21 cellular contexts compared by ENCODE assay signal in the genomic region with DNA sequence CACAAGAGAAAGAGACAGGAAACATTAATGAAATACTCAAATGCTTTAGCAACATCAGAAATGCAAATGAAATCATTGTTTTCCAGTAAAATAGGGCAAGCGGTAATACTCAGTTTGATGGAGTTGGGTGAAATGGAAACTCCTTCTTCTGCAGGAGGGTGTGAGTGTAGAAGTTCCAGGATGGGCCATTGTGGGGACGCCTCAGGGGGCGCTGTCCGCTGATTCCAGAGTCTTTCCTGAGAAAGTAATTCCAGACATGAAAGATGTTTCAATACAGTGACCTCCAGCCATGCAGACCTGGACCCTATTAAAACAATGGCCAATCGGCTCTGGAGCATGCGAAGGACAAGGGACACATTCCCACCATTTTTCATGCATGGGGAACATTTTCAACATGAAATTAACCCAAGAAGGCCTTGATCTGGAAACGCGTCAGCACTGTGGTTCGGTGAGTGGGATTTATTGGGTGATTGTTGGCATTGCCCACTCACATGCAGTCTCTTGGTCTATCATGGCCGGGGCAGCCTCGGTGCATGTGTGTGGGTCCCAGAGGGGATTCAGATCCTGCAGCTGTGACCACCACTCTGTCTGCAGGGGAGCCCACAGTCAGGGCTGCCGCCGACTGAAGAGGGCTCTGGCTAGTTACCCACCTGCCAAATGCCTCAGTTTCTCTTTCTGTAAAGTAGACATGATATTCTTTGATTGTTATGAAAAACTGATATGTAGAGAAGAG.
A peak's percentile ranks its signal among the peaks of the same experiment; 100 is the strongest.
DNase-seq lines count a peak whose midpoint lies in the region; ATAC-seq, FAIRE-seq and TF ChIP-seq lines count a peak whose summit lies in the region.
"Had no signal": no experiment of that assay in that cellular context is flagged by ENCODE, and none has a peak within 500 bp of the region (broad histone marks: within the 10 kb centered on the region; RNA-seq: fewer than 3 reads in every experiment).

No MANE protein-coding gene starts in this region.

- TF ChIP-seq POLR2A in HepG2 (IDR thresholded peaks at IDR 0.05; ENCODE audit: insufficient read depth in 1 of 2, low read depth in 2 of 2, low read length in 2 of 2), result no peak
- no peak for TF ChIP-seq POLR2A in right lobe of liver (IDR thresholded peaks at IDR 0.05)
- no peak for TF ChIP-seq POLR2A in vagina (IDR thresholded peaks at IDR 0.05)

- no peaks in the 10 kb centered on the region for H3K36me3 Mint-ChIP-seq in natural killer cell treated with Interleukin-12 subunit alpha and Interleukin-12 subunit beta and Interleukin-15 and Interleukin-18, amount 100 ng/mL, for 72 hours

- DNase-seq in HepG2 (ENCODE audit: low spot score) (no peak), right lobe of liver (no peak), PC-9 (no peak), islet precursor cell (peak; percentile 43), vagina (ENCODE audit: extremely low spot score in 2 of 2) (peak; percentile 42 to 49), NCI-H2227 treated with DMSO at 0.1 percent for 48 hours (lab: John Stamatoyannopoulos, UW) (no peak), NOMO-1 treated with DMSO at 0.1 percent for 48 hours (lab: John Stamatoyannopoulos, UW; ENCODE audit: unreplicated experiment) (no peak)
- DNase-seq in natural killer cell treated with Interleukin-12 subunit alpha and Interleukin-12 subunit beta and Interleukin-15 and Interleukin-18, amount 100 ng/mL, for 72 hours (ENCODE audit: low spot score), result no peak
- DNase-seq: GF-D8, KG1, NCI-H1048, NCI-H1436 treated with DMSO at 0.1 percent for 48 hours, NCI-H2029 treated with DMSO at 0.1 percent for 48 hours, NCI-H2171 treated with DMSO at 0.1 percent for 48 hours, NCI-H510A, NCI-H774 had no signal

- H3K9me2 ChIP-seq in PC-9 (ENCODE audit: insufficient read depth), result no peaks in the 10 kb centered on the region

- no peaks in the 10 kb centered on the region for H3K9me3 Mint-ChIP-seq in natural killer cell treated with Interleukin-12 subunit alpha and Interleukin-12 subunit beta and Interleukin-15 and Interleukin-18, amount 100 ng/mL, for 72 hours

- no peaks in the 10 kb centered on the region for H3K9me3 ChIP-seq in HepG2 (ENCODE audit: low read length)
- no peaks in the 10 kb centered on the region for H3K9me3 ChIP-seq in right lobe of liver
- H3K9me3 ChIP-seq in PC-9 (ENCODE audit: insufficient read depth, low read depth), result no peaks in the 10 kb centered on the region
- H3K9me3 ChIP-seq in vagina, result no peaks in the 10 kb centered on the region
- H3K9me3 ChIP-seq: A549, HAP-1 had no signal

- no peak overlapping the region for H2AFZ ChIP-seq in HepG2 (ENCODE audit: low read length)
- H2AFZ ChIP-seq in PC-9, result no peak overlapping the region

- H3F3A ChIP-seq in PC-9 (ENCODE audit: insufficient read depth, low read depth), result no peaks in the 10 kb centered on the region

- in situ Hi-C loops in HepG2 (cut with HindIII; ENCODE audit: extremely low pct_ligation_motif_present, low pct_unique_long_range_greater_than_20kb), result loop anchor here (5.0 to 10.0 kb wide), 2 partner anchors 250 to 348 kb away; no protein-coding TSS in a partner anchor

- CTCF ChIA-PET in HepG2 (lab: Yijun Ruan, JAX; ENCODE audit: low intra/inter-chr PET ratio, low total read pairs), result no interaction called here
- CTCF ChIA-PET in PC-9 (lab: Charles Lee), result no interaction called here

- H3K27me3 ChIP-seq in HepG2 (ENCODE audit: control insufficient read depth in 1 of 2, insufficient read depth in 2 of 2, low read length in 2 of 2), result peaks cover 4 to 34% of the 10 kb centered on the region in 2 experiments; a peak in 3 of 5 replicates
- no peaks in the 10 kb centered on the region for H3K27me3 ChIP-seq in right lobe of liver
- H3K27me3 ChIP-seq in PC-9 (ENCODE audit: insufficient read depth, low read depth), result peaks cover 94% of the 10 kb centered on the region
- H3K27me3 ChIP-seq in vagina, result no peaks in the 10 kb centered on the region

- POLR2A ChIA-PET in HepG2 (lab: Yijun Ruan, JAX), result no interaction called here
- POLR2A ChIA-PET in PC-9 (lab: Charles Lee; ENCODE audit: unreplicated experiment), result no interaction called here

- no peak overlapping the region for H3K4me2 ChIP-seq in HepG2 (ENCODE audit: low read depth, low read length)
- H3K4me2 ChIP-seq in PC-9, result no peak overlapping the region
- H3K4me2 ChIP-seq: A549 had no signal

- ATAC-seq in HepG2, result peak; percentile 43; the same call in 2 of the 3 replicates
- ATAC-seq in right lobe of liver, result no peak
- no peak for ATAC-seq in natural killer cell treated with Interleukin-12 subunit alpha and Interleukin-12 subunit beta and Interleukin-15 and Interleukin-18, amount 100 ng/mL, for 72 hours
- ATAC-seq: Panc1 had no signal

- H4K20me1 ChIP-seq in HepG2 (ENCODE audit: insufficient read depth, low read length), result no peaks in the 10 kb centered on the region
- no peaks in the 10 kb centered on the region for H4K20me1 ChIP-seq in PC-9 (ENCODE audit: insufficient read depth)

- BruUV-seq in HepG2 (replicated peaks; lab: Mats Ljungman, UMichigan) (no TSS peak), PC-9 (replicated peaks; lab: Mats Ljungman, UMichigan) (no TSS peak)

- TF ChIP-seq EP300 in HepG2 (IDR thresholded peaks at IDR 0.05; ENCODE audit: low read depth in 2 of 2, low read length in 2 of 2) (no peak), HepG2 (CRISPR knock-in tag; IDR thresholded peaks at IDR 0.05; ENCODE audit: borderline replicate concordance) (no peak)

- H3K36me3 ChIP-seq in HepG2 (replicated peaks in 1 of 2; ENCODE audit: control insufficient read depth in 1 of 2, insufficient read depth in 2 of 2, low read length in 2 of 2) (no peaks in the 10 kb centered on the region), right lobe of liver (no peaks in the 10 kb centered on the region), PC-9 (ENCODE audit: low read depth) (no peaks in the 10 kb centered on the region), vagina (no peaks in the 10 kb centered on the region)
- H3K36me3 ChIP-seq: HAP-1 had no signal

- H3K27me3 Mint-ChIP-seq in natural killer cell treated with Interleukin-12 subunit alpha and Interleukin-12 subunit beta and Interleukin-15 and Interleukin-18, amount 100 ng/mL, for 72 hours, result peaks cover 6 to 12% of the 10 kb centered on the region in 2 donors

- H3K4me1 Mint-ChIP-seq in natural killer cell treated with Interleukin-12 subunit alpha and Interleukin-12 subunit beta and Interleukin-15 and Interleukin-18, amount 100 ng/mL, for 72 hours (ENCODE audit: low read depth in 2 of 2), result no peaks in the 10 kb centered on the region

- no peak for TF ChIP-seq RAD21 in HepG2 (CRISPR knock-in tag; IDR thresholded peaks at IDR 0.05)

- intact Hi-C loops in HepG2 (cut with micrococcal nuclease; ENCODE audit: unreplicated experiment), result no loop called here
- intact Hi-C loops in right lobe of liver (cut with DNase I), result loop anchor here in 1 of 2 donors (10.0 kb wide), 1 partner anchor 250 kb away; no protein-coding TSS in a partner anchor
- intact Hi-C loops in PC-9 (cut with micrococcal nuclease; ENCODE audit: unreplicated experiment), result no loop called here
- intact Hi-C loops in vagina (cut with DNase I), result no loop called here

- H3K27ac ChIP-seq in HepG2 (ENCODE audit: extremely low read length, insufficient read depth, low read length), result no peak overlapping the region
- no peak overlapping the region for H3K27ac ChIP-seq in right lobe of liver
- H3K27ac ChIP-seq in PC-9, result no peak overlapping the region
- no peak overlapping the region for H3K27ac ChIP-seq in vagina
- H3K27ac ChIP-seq: A549, C4-2B had no signal

- TF ChIP-seq CTCF in HepG2 (CRISPR knock-in tag; IDR thresholded peaks at IDR 0.05), result no peak
- TF ChIP-seq CTCF in right lobe of liver (IDR thresholded peaks at IDR 0.05), result no peak
- 0 out of 2 replicates have a peak, but pooled peaks have one; percentile 35 for TF ChIP-seq CTCF in PC-9 (conservative IDR thresholded peaks at IDR 0.05)
- no peak for TF ChIP-seq CTCF in vagina (IDR thresholded peaks at IDR 0.05)

- H3K27ac Mint-ChIP-seq in natural killer cell treated with Interleukin-12 subunit alpha and Interleukin-12 subunit beta and Interleukin-15 and Interleukin-18, amount 100 ng/mL, for 72 hours, result no peak overlapping the region

- H3K4me3 ChIP-seq in HepG2 (replicated peaks in 1 of 3; ENCODE audit: insufficient read depth in 1 of 3, low read depth in 2 of 3, low read length in 3 of 3) (no peak overlapping the region), right lobe of liver (no peak overlapping the region), PC-9 (no peak overlapping the region), vagina (no peak overlapping the region)
- H3K4me3 ChIP-seq: A549, HAP-1 had no signal

- WGBS in HepG2 (ENCODE audit: low lambda C conversion rate), result 39% methylated on average over 9 of the region's 13 CpGs
- WGBS in right lobe of liver (ENCODE audit: insufficient coverage, low coverage, low lambda C conversion rate, missing lambda C conversion rate), result 65% methylated on average over 7 of the region's 13 CpGs

- FAIRE-seq in HepG2 (lab: Jason Lieb, UNC), result no peak
- FAIRE-seq: A549, GM19239 had no signal

- no peak overlapping the region for H3K4me3 Mint-ChIP-seq in natural killer cell treated with Interleukin-12 subunit alpha and Interleukin-12 subunit beta and Interleukin-15 and Interleukin-18, amount 100 ng/mL, for 72 hours

- H3K9ac ChIP-seq in HepG2 (ENCODE audit: insufficient read depth, low read depth, low read length), result no peak overlapping the region

- H3K79me2 ChIP-seq in HepG2 (ENCODE audit: insufficient read depth, low read length), result no peaks in the 10 kb centered on the region
- no peaks in the 10 kb centered on the region for H3K79me2 ChIP-seq in PC-9 (ENCODE audit: low read depth)

- H3K4me1 ChIP-seq in HepG2 (ENCODE audit: insufficient read depth, low read length), result no peaks in the 10 kb centered on the region
- no peaks in the 10 kb centered on the region for H3K4me1 ChIP-seq in right lobe of liver
- no peaks in the 10 kb centered on the region for H3K4me1 ChIP-seq in PC-9 (replicated peaks; ENCODE audit: insufficient read depth)
- H3K4me1 ChIP-seq in vagina, result no peaks in the 10 kb centered on the region
- H3K4me1 ChIP-seq: A549, HAP-1 had no signal

TF ChIP-seq in HepG2, 621 proteins besides CTCF, POLR2A, EP300 and RAD21 (continues in another document):
- TF ChIP-seq ZUFSP (CRISPR knock-in tag; IDR thresholded peaks at IDR 0.05; ENCODE audit: borderline replicate concordance) (no peak), ZNF484 (CRISPR knock-in tag; IDR thresholded peaks at IDR 0.05; ENCODE audit: borderline replicate concordance, low read depth) (no peak), POLR2AphosphoS2 (IDR thresholded peaks at IDR 0.05; ENCODE audit: low read depth, low read length) (no peak)

Comparison
In these comparisons a context has a peak if more than half of its experiments do, and no peak if none do; other contexts are left out.
1. DNase-seq: peak in islet precursor cell (single experiment) and vagina (2 of 2); none in HepG2 (single experiment), right lobe of liver (0 of 3), PC-9 (0 of 2), NCI-H2227 treated with DMSO at 0.1 percent for 48 hours (single experiment), natural killer cell treated with Interleukin-12 subunit alpha and Interleukin-12 subunit beta and Interleukin-15 and Interleukin-18, amount 100 ng/mL, for 72 hours (single experiment) and NOMO-1 treated with DMSO at 0.1 percent for 48 hours (single experiment).